In the genomic region with DNA sequence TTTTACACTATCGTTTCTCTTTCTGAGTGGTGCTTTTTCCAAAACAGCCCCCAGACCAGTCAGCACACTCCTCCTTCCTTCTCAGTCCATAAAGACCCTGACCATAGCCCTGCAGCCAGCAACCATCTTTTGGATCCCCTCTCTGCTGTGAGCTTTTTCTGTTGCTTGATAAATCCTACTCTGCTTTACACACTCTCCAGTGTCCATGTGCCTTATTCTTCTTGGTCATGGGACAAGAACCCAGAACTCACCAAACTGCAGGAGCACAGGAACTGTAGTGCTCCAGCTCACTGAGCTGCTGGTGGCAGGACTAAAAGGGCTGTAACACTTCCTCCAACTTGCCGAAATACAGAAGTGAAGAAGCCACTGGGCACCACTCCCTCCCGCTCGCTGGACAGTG, we compare ENCODE assay signal across 23 cellular contexts. TPM values are rescaled to one million over a fixed set of nuclear protein-coding genes. Genes with fewer than 3 reads are reported as not detected.
A peak's percentile ranks its signal among the peaks of the same experiment; 100 is the strongest.
DNase-seq lines count a peak whose midpoint lies in the region; ATAC-seq, FAIRE-seq and TF ChIP-seq lines count a peak whose summit lies in the region.
"Had no signal": no experiment of that assay in that cellular context is flagged by ENCODE, and none has a peak within 500 bp of the region (broad histone marks: within the 10 kb centered on the region; RNA-seq: fewer than 3 reads in every experiment).

No MANE protein-coding gene starts in this region.

- H3K27ac ChIP-seq in GM23338 (ENCODE audit: low read depth), result no peak overlapping the region
- H3K27ac ChIP-seq in K562 (ENCODE audit: extremely low read depth, low read depth, low read length), result no peak overlapping the region
- no peak overlapping the region for H3K27ac ChIP-seq in mesenchymal stem cell (ENCODE audit: low read length, poor library complexity, severe bottlenecking)
- H3K27ac ChIP-seq: KMS-11, Peyer's patch, SK-N-MC had no signal

- POLR2A ChIA-PET in K562 (lab: Yijun Ruan, JAX), result no interaction called here

- H4K20me1 ChIP-seq in GM23338 (replicated peaks; ENCODE audit: insufficient read depth) (no peaks in the 10 kb centered on the region), K562 (replicated peaks; ENCODE audit: control insufficient read depth, insufficient read depth, low read length) (no peaks in the 10 kb centered on the region)

- H2AK5ac ChIP-seq in mesenchymal stem cell (ENCODE audit: low read length, severe bottlenecking), result no peak overlapping the region

- H3K27me3 ChIP-seq in GM23338 (ENCODE audit: insufficient read depth) (no peaks in the 10 kb centered on the region), K562 (ENCODE audit: control insufficient read depth in 2 of 2, insufficient read depth in 2 of 2, low read length in 2 of 2) (no peaks in the 10 kb centered on the region), mesenchymal stem cell (ENCODE audit: control insufficient read depth in 1 of 2, insufficient read depth in 1 of 2, low read length in 2 of 2) (no peaks in the 10 kb centered on the region)
- H3K27me3 ChIP-seq: Peyer's patch had no signal

- ATAC-seq in GM23338 (no peak), K562 (no peak)

- peak; percentile 11 for DNase-seq in NOMO-1 treated with DMSO at 0.1 percent for 48 hours (lab: John Stamatoyannopoulos, UW; ENCODE audit: unreplicated experiment)
- no peak for DNase-seq in NOMO-1 (lab: John Stamatoyannopoulos, UW; ENCODE audit: unreplicated experiment in 2 of 2)
- peak; percentile 39 for DNase-seq in GM23338 (ENCODE audit: low spot score)
- DNase-seq in NAMALWA (ENCODE audit: low spot score), result peak; percentile 13
- no peak for DNase-seq in K562 (ENCODE audit: extremely low read depth in 1 of 4, low spot score in 3 of 4)
- DNase-seq in hypothalamus (lab: John Stamatoyannopoulos, UW), result no peak
- no peak for DNase-seq in HPDE6-E6E7 (ENCODE audit: extremely low spot score)
- no peak for DNase-seq in mesenchymal stem cell
- DNase-seq: Calu3, H7, IMR-90, MM.1S, NCI-H1105 treated with DMSO at 0.1 percent for 48 hours, NCI-H146, NCI-H1930, NCI-H446, NCI-H524 treated with DMSO at 0.1 percent for 48 hours, NCI-H774, Peyer's patch, SHP77 treated with DMSO at 0.1 percent for 48 hours had no signal

- no peak overlapping the region for H4K91ac ChIP-seq in mesenchymal stem cell (ENCODE audit: low read length)

- no TSS peak for BruUV-seq in K562 (replicated peaks; lab: Mats Ljungman, UMichigan)

- peaks cover 3% of the 10 kb centered on the region for H3K27me3 Mint-ChIP-seq in GM23338 (ENCODE audit: insufficient read depth, low read depth, poor library complexity)

- H3K79me2 ChIP-seq in GM23338 (replicated peaks; ENCODE audit: insufficient read depth), result no peaks in the 10 kb centered on the region
- H3K79me2 ChIP-seq in K562 (ENCODE audit: control insufficient read depth, insufficient read depth, low read length), result no peaks in the 10 kb centered on the region

- no peak overlapping the region for H2BK12ac ChIP-seq in mesenchymal stem cell (ENCODE audit: low read length in 2 of 2)

- intact Hi-C loops in K562 (cut with micrococcal nuclease), result loop anchor here (5.0 kb wide), 1 partner anchor 270 kb away; no protein-coding TSS in a partner anchor

- no peak overlapping the region for H2AFZ ChIP-seq in GM23338
- H2AFZ ChIP-seq in K562 (ENCODE audit: low read depth, low read length), result no peak overlapping the region
- H2AFZ ChIP-seq in mesenchymal stem cell (ENCODE audit: low read depth, low read length), result no peak overlapping the region

- CTCF ChIA-PET in K562 (lab: Yijun Ruan, JAX; ENCODE audit: low intra/inter-chr PET ratio), result no interaction called here

- no peaks in the 10 kb centered on the region for H3K9me1 ChIP-seq in K562 (ENCODE audit: control insufficient read depth, insufficient read depth, low read length)

- no peak overlapping the region for H3K23ac ChIP-seq in mesenchymal stem cell (ENCODE audit: low read length in 2 of 2)

- H3K4me3 ChIP-seq in GM23338, result no peak overlapping the region
- H3K4me3 ChIP-seq in K562, result no peak overlapping the region
- H3K4me3 ChIP-seq in mesenchymal stem cell (ENCODE audit: insufficient read depth in 1 of 2, low read depth in 1 of 2, low read length in 2 of 2), result no peak overlapping the region
- H3K4me3 ChIP-seq: Peyer's patch, SK-N-MC had no signal

- H3K79me1 ChIP-seq in mesenchymal stem cell (replicated peaks; ENCODE audit: low read length, poor library complexity, severe bottlenecking), result no peaks in the 10 kb centered on the region

- TF ChIP-seq EP300 in K562 (IDR thresholded peaks at IDR 0.05; ENCODE audit: low read length), result no peak

- peaks cover 39% of the 10 kb centered on the region for H3K9me3 Mint-ChIP-seq in GM23338

- H4K8ac ChIP-seq in mesenchymal stem cell (ENCODE audit: low read length), result no peak overlapping the region

- no peak overlapping the region for H2BK5ac ChIP-seq in mesenchymal stem cell (ENCODE audit: low read depth, low read length, poor library complexity, severe bottlenecking)

- no peak overlapping the region for H2BK15ac ChIP-seq in mesenchymal stem cell (ENCODE audit: low read depth, poor library complexity, severe bottlenecking)

- in situ Hi-C loops in K562 (cut with MboI), result no loop called here

- no peak for TF ChIP-seq CTCF in GM23338 (conservative IDR thresholded peaks at IDR 0.05; ENCODE audit: low read depth in 2 of 2)
- TF ChIP-seq CTCF in K562 (IDR thresholded peaks at IDR 0.05 in 2 of 3, conservative IDR thresholded peaks at IDR 0.05 in 1 of 3; ENCODE audit: insufficient read depth in 2 of 3, low read depth in 1 of 3, low read length in 3 of 3), result no peak

- H3K9ac ChIP-seq in K562 (ENCODE audit: insufficient read depth in 1 of 2, low read depth in 2 of 2, low read length in 2 of 2) (no peak overlapping the region), mesenchymal stem cell (ENCODE audit: low read length) (no peak overlapping the region)
- H3K9ac ChIP-seq: KMS-11 had no signal

- H2BK120ac ChIP-seq in mesenchymal stem cell (ENCODE audit: low read depth, low read length), result no peak overlapping the region

- peaks cover 4% of the 10 kb centered on the region; the same call in 1 of the 2 replicates for H3K36me3 ChIP-seq in GM23338 (ENCODE audit: insufficient read depth)
- no peaks in the 10 kb centered on the region for H3K36me3 ChIP-seq in K562 (ENCODE audit: control insufficient read depth, insufficient read depth, low read length)
- no peaks in the 10 kb centered on the region for H3K36me3 ChIP-seq in mesenchymal stem cell (ENCODE audit: control insufficient read depth in 1 of 2, insufficient read depth in 2 of 2, low read depth in 1 of 2, low read length in 2 of 2)
- H3K36me3 ChIP-seq: Peyer's patch had no signal

- H3K9me3 ChIP-seq in K562 (replicated peaks; ENCODE audit: control insufficient read depth, insufficient read depth, low read depth, low read length), result 0 out of 2 replicates have a peak, but pooled peaks cover 1% of the 10 kb centered on the region
- H3K9me3 ChIP-seq in mesenchymal stem cell (ENCODE audit: control insufficient read depth, low read length), result no peaks in the 10 kb centered on the region

- 49% methylated on average over 4 of the region's 4 CpGs for WGBS in K562 (ENCODE audit: insufficient coverage, low coverage, missing lambda C conversion rate)
- 97% methylated on average over 4 of the region's 4 CpGs for WGBS in mesenchymal stem cell

- no peak overlapping the region for H3K4me3 Mint-ChIP-seq in GM23338

- TF ChIP-seq RAD21 in K562 (CRISPR knock-in tag; conservative IDR thresholded peaks at IDR 0.05 in 1 of 2, IDR thresholded peaks at IDR 0.05 in 1 of 2), result no peak

- H3K9me2 ChIP-seq in GM23338 (ENCODE audit: insufficient read depth), result no peaks in the 10 kb centered on the region

- H3K4me2 ChIP-seq in GM23338, result no peak overlapping the region
- no peak overlapping the region for H3K4me2 ChIP-seq in K562 (ENCODE audit: insufficient read depth, low read length)
- H3K4me2 ChIP-seq in mesenchymal stem cell (ENCODE audit: low read length, poor library complexity, severe bottlenecking), result no peak overlapping the region
- H3K4me2 ChIP-seq: KMS-11 had no signal

- H3K18ac ChIP-seq in mesenchymal stem cell (ENCODE audit: low read depth in 1 of 2, low read length in 2 of 2), result no peak overlapping the region

- peaks cover 32% of the 10 kb centered on the region for H3K36me3 Mint-ChIP-seq in GM23338 (ENCODE audit: low read depth)

- H3K4me1 ChIP-seq in GM23338 (ENCODE audit: insufficient read depth) (no peaks in the 10 kb centered on the region), K562 (replicated peaks in 1 of 2; ENCODE audit: control insufficient read depth in 2 of 2, insufficient read depth in 2 of 2, low read length in 2 of 2) (no peaks in the 10 kb centered on the region), mesenchymal stem cell (ENCODE audit: control insufficient read depth, insufficient read depth, low read depth, low read length) (no peaks in the 10 kb centered on the region)
- H3K4me1 ChIP-seq: Peyer's patch had no signal

- no peak overlapping the region for H3K14ac ChIP-seq in mesenchymal stem cell (ENCODE audit: low read length in 2 of 2)

- no peak for FAIRE-seq in K562 (lab: Jason Lieb, UNC)
- FAIRE-seq: GM18507 had no signal

- H3K4me1 Mint-ChIP-seq in GM23338, result peaks cover 3% of the 10 kb centered on the region; the same call in 1 of the 3 replicates

- H3K4ac ChIP-seq in mesenchymal stem cell (ENCODE audit: low read depth in 1 of 2, low read length in 2 of 2), result no peak overlapping the region

- TF ChIP-seq POLR2A in K562 (conservative IDR thresholded peaks at IDR 0.05), result no peak

- H3F3A ChIP-seq in GM23338 (replicated peaks; ENCODE audit: low read depth), result no peaks in the 10 kb centered on the region

- no peak overlapping the region for H3K27ac Mint-ChIP-seq in GM23338

RNA-seq across cellular contexts. Expression of a gene that starts 32.5 kb away (rescaled TPM):
- 44.7 and 55.7 TPM in 2 replicates for total RNA-seq in GM23338 (2014; rRNA removed; shearing (Covaris generic))
- 9.6 and 10.5 TPM in 2 replicates for polyA plus RNA-seq in GM23338 (2016; fragmentation: Nextera tagmentation; extraction: Ambion mirVana)
- 7.3 and 10.1 TPM in 2 replicates for total RNA-seq in K562 (2011; cell fraction: chromatin; rRNA removed; ENCODE audit: low replicate concordance)
- total RNA-seq in K562 (2011; cell fraction: nucleolus; rRNA removed), result 12.2 and 14.5 TPM in 2 replicates
- total RNA-seq in K562 (2011; cell fraction: nucleoplasm; rRNA removed), result 12.0 and 13.0 TPM in 2 replicates
- 17.3 and 19.8 TPM in 2 replicates for total RNA-seq in K562 (2014; rRNA removed)
- 14.7 and 17.0 TPM in 2 replicates for total RNA-seq in K562 (2014; rRNA removed; fragmentation: Illumina TruSeq; extraction: Trizol)
- 13.3 and 13.6 TPM in 2 replicates for total RNA-seq in K562 (2015; rRNA removed; fragmentation: Illumina TruSeq; extraction: Trizol)
- 15.3 and 17.5 TPM in 2 replicates for total RNA-seq in K562 (2021)
- polyA plus RNA-seq in K562 (2011; rRNA removed), result 21.3 and 24.2 TPM in 2 replicates
- 22.9 and 27.6 TPM in 2 replicates for polyA plus RNA-seq in K562 (2011; cell fraction: cytosol; rRNA removed)
- 11.8 and 14.8 TPM in 2 replicates for polyA plus RNA-seq in K562 (2011; cell fraction: nucleus; rRNA removed)
- 9.5 and 14.0 TPM in 2 replicates for polyA plus RNA-seq in K562 (2012)
- 10.1 and 12.5 TPM in 2 replicates for polyA plus RNA-seq in K562 (2014; fragmentation: Illumina TruSeq; extraction: Trizol)
- polyA plus RNA-seq in K562 (2014; fragmentation: Nextera tagmentation; extraction: Ambion mirVana), result 1 to 10 TPM; 7.0 to 7.2 TPM
- polyA plus RNA-seq in K562 (2014; rRNA removed), result 15.4 and 16.7 TPM in 2 replicates
- polyA minus RNA-seq in K562 (2011; rRNA and poly(A)+ RNA removed), result 30.4 and 33.5 TPM in 2 replicates
- polyA minus RNA-seq in K562 (2011; cell fraction: cytosol; rRNA and poly(A)+ RNA removed), result 15.7 and 25.2 TPM in 2 replicates
- polyA minus RNA-seq in K562 (2011; cell fraction: nucleus; rRNA and poly(A)+ RNA removed), result 9.0 and 11.3 TPM in 2 replicates
- 9.6 TPM for polyA plus RNA-seq in mesenchymal stem cell (2013, experiment 1 of 2)
- 9.2 TPM for polyA plus RNA-seq in mesenchymal stem cell (2013, experiment 2 of 2)

Comparison
In these comparisons a context has a peak if more than half of its experiments do, and no peak if none do; other contexts are left out.
1. DNase-seq: peak in NOMO-1 treated with DMSO at 0.1 percent for 48 hours (single experiment), GM23338 (single experiment) and NAMALWA (single experiment); none in NOMO-1 (0 of 2), K562 (0 of 4), hypothalamus (0 of 51), HPDE6-E6E7 (single experiment) and mesenchymal stem cell (single experiment).